Comparison of ENCODE assay signal across 8 cellular contexts in the genomic region with DNA sequence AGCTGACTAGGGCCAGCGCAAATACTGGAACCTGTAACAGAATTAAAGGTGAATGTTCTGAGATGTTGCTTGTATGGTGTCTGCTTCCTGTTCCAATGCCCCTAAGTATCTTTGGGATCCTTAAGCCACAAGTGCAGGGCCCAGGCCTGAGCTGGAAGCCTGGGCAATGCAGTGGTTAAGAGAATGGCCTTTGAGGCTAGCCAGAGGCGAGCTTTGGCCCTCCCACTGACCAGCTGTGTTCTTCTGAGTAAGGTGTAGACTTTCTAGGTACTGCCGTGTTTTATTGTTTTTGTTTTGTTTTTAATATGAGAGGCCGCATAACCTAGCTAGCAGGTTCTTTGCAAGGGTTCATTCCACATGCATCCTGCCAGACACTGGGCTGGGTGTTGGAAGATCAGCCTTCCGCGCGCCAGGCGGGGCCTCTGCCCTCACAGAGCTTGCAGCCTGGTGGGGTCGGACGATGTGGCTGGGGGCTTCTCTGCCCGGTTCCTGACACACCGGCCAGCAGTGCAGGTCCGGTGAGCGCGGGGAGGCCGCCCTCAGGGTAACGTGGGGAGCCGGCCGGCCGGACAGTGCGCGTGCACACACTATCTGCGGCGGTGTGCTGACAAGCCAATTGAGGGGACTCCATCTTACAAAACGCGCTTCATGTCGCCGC. TPM values are rescaled to one million over a fixed set of nuclear protein-coding genes. Genes with fewer than 3 reads are reported as not detected.
DNase-seq lines count a peak whose midpoint lies in the region; FAIRE-seq and TF ChIP-seq lines count a peak whose summit lies in the region.

No MANE protein-coding gene starts in this region.

- H3K27ac Mint-ChIP-seq in activated T-helper 2 cell treated with anti-CD3 and anti-CD28 coated beads, Interferon-gamma antibody, Interleukin-2, Interleukin-4, amounts not matched to agents 10 μg/mL and 5 μg/mL and 100 μg/mL, durations not matched to agents 14 hours and 24 hours and 36 hours, result peak overlapping the region; percentile 80

- dilution Hi-C loops in keratinocyte (cut with MboI; ENCODE audit: extremely low pct_ligation_motif_present, low sequenced_read_pairs), result no loop called here

- H3K36me3 ChIP-seq in keratinocyte (ENCODE audit: control insufficient read depth in 2 of 2, extremely low read depth in 1 of 2, insufficient read depth in 2 of 2, low read length in 2 of 2) (peaks cover 28 to 52% of the 10 kb centered on the region in 2 experiments), subcutaneous abdominal adipose tissue (ENCODE audit: control insufficient read depth in 5 of 5, insufficient read depth in 5 of 5, low read length in 5 of 5) (peaks cover 0 to 55% (median 44%) of the 10 kb centered on the region in 5 donors)

- intact Hi-C loops in activated T-helper 2 cell treated with anti-CD3 and anti-CD28 coated beads, Interferon-gamma antibody, Interleukin-2, Interleukin-4, amounts not matched to agents 10 μg/mL and 5 μg/mL and 100 μg/mL, durations not matched to agents 14 hours and 24 hours and 36 hours (cut with micrococcal nuclease), result no loop called here

- no peak for FAIRE-seq in keratinocyte (lab: Jason Lieb, UNC)

- H3K27ac ChIP-seq in keratinocyte (ENCODE audit: control insufficient read depth, insufficient read depth, low read length) (peak overlapping the region; percentile 22), subcutaneous abdominal adipose tissue (ENCODE audit: low read depth, low read length) (peak overlapping the region; percentile 91)

- peak overlapping the region; percentile 92 for H3K4me2 ChIP-seq in keratinocyte (ENCODE audit: control insufficient read depth, extremely low read depth, insufficient read depth, low read depth, low read length)

- H4K20me1 ChIP-seq in keratinocyte (ENCODE audit: control insufficient read depth, extremely low read depth, insufficient read depth, low read length), result no peaks in the 10 kb centered on the region

- H3K4me3 ChIP-seq in keratinocyte (ENCODE audit: control insufficient read depth in 2 of 3, extremely low read depth in 1 of 3, insufficient read depth in 2 of 3, low read depth in 1 of 3, low read length in 3 of 3), result peak overlapping the region; percentile 85 to 93 (median 88)
- peak overlapping the region in 4 of 5 donors; percentile 82 to 90 (median 84) for H3K4me3 ChIP-seq in subcutaneous abdominal adipose tissue (ENCODE audit: low read depth in 1 of 5, low read length in 5 of 5)

- H3K27me3 ChIP-seq in keratinocyte (ENCODE audit: control insufficient read depth, extremely low read depth, insufficient read depth, low read length) (no peaks in the 10 kb centered on the region), subcutaneous abdominal adipose tissue (ENCODE audit: control insufficient read depth in 5 of 5, insufficient read depth in 4 of 5, low read length in 5 of 5) (no peaks in the 10 kb centered on the region)

- H3K9me3 ChIP-seq in keratinocyte (ENCODE audit: control insufficient read depth, low read depth, low read length), result no peaks in the 10 kb centered on the region
- no peaks in the 10 kb centered on the region for H3K9me3 ChIP-seq in subcutaneous abdominal adipose tissue (ENCODE audit: control insufficient read depth in 5 of 5, low read length in 5 of 5)

- H3K4me1 ChIP-seq in keratinocyte (ENCODE audit: control insufficient read depth, extremely low read depth, insufficient read depth, low read length) (peaks cover 31% of the 10 kb centered on the region), subcutaneous abdominal adipose tissue (ENCODE audit: control insufficient read depth in 5 of 5, insufficient read depth in 5 of 5, low read length in 5 of 5) (peaks cover 13 to 75% (median 63%) of the 10 kb centered on the region in 5 donors)

- peaks cover 49% of the 10 kb centered on the region for H3K79me2 ChIP-seq in keratinocyte (ENCODE audit: control insufficient read depth, insufficient read depth, low read length)

- no peaks in the 10 kb centered on the region for H3K27me3 Mint-ChIP-seq in activated T-helper 2 cell treated with anti-CD3 and anti-CD28 coated beads, Interferon-gamma antibody, Interleukin-2, Interleukin-4, amounts not matched to agents 10 μg/mL and 5 μg/mL and 100 μg/mL, durations not matched to agents 14 hours and 24 hours and 36 hours (ENCODE audit: low read depth)

- H2AFZ ChIP-seq in keratinocyte (ENCODE audit: control insufficient read depth, low read length), result peak overlapping the region; percentile 74

- DNase-seq in NCI-H2227 (lab: John Stamatoyannopoulos, UW; ENCODE audit: unreplicated experiment) (peak; percentile 64), NCI-H2227 treated with DMSO at 0.1 percent for 48 hours (lab: John Stamatoyannopoulos, UW) (no peak), keratinocyte (ENCODE audit: low read depth, low spot score) (no peak), NCI-H2029 treated with DMSO at 0.1 percent for 48 hours (lab: John Stamatoyannopoulos, UW) (no peak), D341Med (ENCODE audit: low spot score) (no peak), NCI-H82 treated with DMSO at 0.1 percent for 48 hours (lab: John Stamatoyannopoulos, UW; ENCODE audit: unreplicated experiment) (no peak)
- DNase-seq in activated T-helper 2 cell treated with anti-CD3 and anti-CD28 coated beads, Interferon-gamma antibody, Interleukin-2, Interleukin-4, amounts not matched to agents 10 μg/mL and 5 μg/mL and 100 μg/mL, durations not matched to agents 14 hours and 24 hours and 36 hours (ENCODE audit: low spot score), result no peak

- H3K4me3 Mint-ChIP-seq in activated T-helper 2 cell treated with anti-CD3 and anti-CD28 coated beads, Interferon-gamma antibody, Interleukin-2, Interleukin-4, amounts not matched to agents 10 μg/mL and 5 μg/mL and 100 μg/mL, durations not matched to agents 14 hours and 24 hours and 36 hours (ENCODE audit: low read depth), result peak overlapping the region; percentile 86

- no peak for TF ChIP-seq CTCF in keratinocyte (optimal IDR thresholded peaks at IDR 0.05 in 1 of 3, IDR thresholded peaks at IDR 0.05 in 1 of 3, conservative IDR thresholded peaks at IDR 0.05 in 1 of 3; ENCODE audit: extremely low read depth in 1 of 3, insufficient read depth in 2 of 3, low read length in 3 of 3)

- no peaks in the 10 kb centered on the region for H3K9me1 ChIP-seq in keratinocyte (ENCODE audit: control insufficient read depth, extremely low read depth, insufficient read depth, low read length)

- H3K9me3 Mint-ChIP-seq in activated T-helper 2 cell treated with anti-CD3 and anti-CD28 coated beads, Interferon-gamma antibody, Interleukin-2, Interleukin-4, amounts not matched to agents 10 μg/mL and 5 μg/mL and 100 μg/mL, durations not matched to agents 14 hours and 24 hours and 36 hours, result no peaks in the 10 kb centered on the region

- H3K9ac ChIP-seq in keratinocyte (ENCODE audit: control insufficient read depth, extremely low read depth, insufficient read depth, low read length), result peak overlapping the region; percentile 71
- H3K9ac ChIP-seq in subcutaneous abdominal adipose tissue (ENCODE audit: low read length in 5 of 5), result peak overlapping the region; percentile 44 to 94 (median 85)

- peaks cover 69% of the 10 kb centered on the region for H3K36me3 Mint-ChIP-seq in activated T-helper 2 cell treated with anti-CD3 and anti-CD28 coated beads, Interferon-gamma antibody, Interleukin-2, Interleukin-4, amounts not matched to agents 10 μg/mL and 5 μg/mL and 100 μg/mL, durations not matched to agents 14 hours and 24 hours and 36 hours (ENCODE audit: low read depth)

- H3K4me1 Mint-ChIP-seq in activated T-helper 2 cell treated with anti-CD3 and anti-CD28 coated beads, Interferon-gamma antibody, Interleukin-2, Interleukin-4, amounts not matched to agents 10 μg/mL and 5 μg/mL and 100 μg/mL, durations not matched to agents 14 hours and 24 hours and 36 hours (ENCODE audit: low read depth), result peaks cover 35% of the 10 kb centered on the region

RNA-seq across cellular contexts. Expression of a gene that starts 0.6 kb away (rescaled TPM):
- total RNA-seq in activated T-helper 2 cell treated with anti-CD3 and anti-CD28 coated beads, Interferon-gamma antibody, Interleukin-2, Interleukin-4, amounts not matched to agents 10 μg/mL and 5 μg/mL and 100 μg/mL, durations not matched to agents 14 hours and 24 hours and 36 hours, result 54.8 and 60.0 TPM in 2 replicates
- 39.2 to 45.1 TPM (median 39.5 TPM) in 3 replicates for polyA plus RNA-seq in keratinocyte
- 28.8 TPM for polyA plus RNA-seq in keratinocyte (2011; ENCODE audit: low read depth)
- 28.3 and 30.3 TPM in 2 replicates for polyA plus RNA-seq in keratinocyte (2011; cell fraction: cytosol; rRNA removed)
- 41.1 and 44.6 TPM in 2 replicates for polyA plus RNA-seq in keratinocyte (2011; cell fraction: nucleus; rRNA removed)
- 36.7 and 38.2 TPM in 2 replicates for polyA plus RNA-seq in keratinocyte (2012; ENCODE audit: low replicate concordance)
- polyA minus RNA-seq in keratinocyte, result 34.2 to 40.4 TPM (median 35.1 TPM) in 3 replicates
- 11.9 TPM for polyA minus RNA-seq in keratinocyte (2011; cell fraction: cytosol; rRNA and poly(A)+ RNA removed)
- 8.1 and 11.6 TPM in 2 replicates for polyA minus RNA-seq in keratinocyte (2011; cell fraction: nucleus; rRNA and poly(A)+ RNA removed)

RNA-seq across cellular contexts. Expression of a gene that starts 4.4 kb away (rescaled TPM):
- total RNA-seq in activated T-helper 2 cell treated with anti-CD3 and anti-CD28 coated beads, Interferon-gamma antibody, Interleukin-2, Interleukin-4, amounts not matched to agents 10 μg/mL and 5 μg/mL and 100 μg/mL, durations not matched to agents 14 hours and 24 hours and 36 hours, result 90.6 and 91.6 TPM in 2 replicates
- polyA plus RNA-seq in keratinocyte, result 25.9 to 49.8 TPM (median 26.2 TPM) in 3 replicates
- 23.3 TPM for polyA plus RNA-seq in keratinocyte (2011; ENCODE audit: low read depth)
- polyA plus RNA-seq in keratinocyte (2011; cell fraction: cytosol; rRNA removed), result 25.9 and 41.0 TPM in 2 replicates
- polyA plus RNA-seq in keratinocyte (2011; cell fraction: nucleus; rRNA removed), result 58.5 and 74.0 TPM in 2 replicates
- 73.0 and 73.2 TPM in 2 replicates for polyA plus RNA-seq in keratinocyte (2012; ENCODE audit: low replicate concordance)
- polyA minus RNA-seq in keratinocyte, result 15.1 to 128 TPM (median 29.9 TPM) in 3 replicates
- polyA minus RNA-seq in keratinocyte (2011; cell fraction: cytosol; rRNA and poly(A)+ RNA removed), result 46.0 TPM
- polyA minus RNA-seq in keratinocyte (2011; cell fraction: nucleus; rRNA and poly(A)+ RNA removed), result 17.7 and 25.6 TPM in 2 replicates

RNA-seq across cellular contexts. Expression of a gene that starts 11.2 kb away (rescaled TPM):
- total RNA-seq in activated T-helper 2 cell treated with anti-CD3 and anti-CD28 coated beads, Interferon-gamma antibody, Interleukin-2, Interleukin-4, amounts not matched to agents 10 μg/mL and 5 μg/mL and 100 μg/mL, durations not matched to agents 14 hours and 24 hours and 36 hours, result 23.3 and 26.6 TPM in 2 replicates
- 2.4 to 7.8 TPM (median 7.7 TPM) in 3 replicates for polyA plus RNA-seq in keratinocyte
- polyA plus RNA-seq in keratinocyte (2011; ENCODE audit: low read depth), result 4.7 TPM
- 1.8 and 2.1 TPM in 2 replicates for polyA plus RNA-seq in keratinocyte (2011; cell fraction: cytosol; rRNA removed)
- 6.1 and 7.5 TPM in 2 replicates for polyA plus RNA-seq in keratinocyte (2011; cell fraction: nucleus; rRNA removed)
- 2.0 and 6.5 TPM in 2 replicates for polyA plus RNA-seq in keratinocyte (2012; ENCODE audit: low replicate concordance)
- 0.33 to 3.3 TPM (median 1.7 TPM) in 3 replicates for polyA minus RNA-seq in keratinocyte
- polyA minus RNA-seq in keratinocyte (2011; cell fraction: cytosol; rRNA and poly(A)+ RNA removed), result not detected
- 0.95 and 2.3 TPM in 2 replicates for polyA minus RNA-seq in keratinocyte (2011; cell fraction: nucleus; rRNA and poly(A)+ RNA removed)

RNA-seq across cellular contexts. Expression of a gene that starts 13.6 kb away (rescaled TPM):
- total RNA-seq in activated T-helper 2 cell treated with anti-CD3 and anti-CD28 coated beads, Interferon-gamma antibody, Interleukin-2, Interleukin-4, amounts not matched to agents 10 μg/mL and 5 μg/mL and 100 μg/mL, durations not matched to agents 14 hours and 24 hours and 36 hours, result 0.91 and 1.4 TPM in 2 replicates
- polyA plus RNA-seq in keratinocyte, result 3.6 to 14.7 TPM (median 5.3 TPM) in 3 replicates
- polyA plus RNA-seq in keratinocyte (2011; ENCODE audit: low read depth), result 1.2 TPM
- 2.9 and 8.8 TPM in 2 replicates for polyA plus RNA-seq in keratinocyte (2011; cell fraction: cytosol; rRNA removed)
- 2.6 and 4.3 TPM in 2 replicates for polyA plus RNA-seq in keratinocyte (2011; cell fraction: nucleus; rRNA removed)
- 6.6 and 8.9 TPM in 2 replicates for polyA plus RNA-seq in keratinocyte (2012; ENCODE audit: low replicate concordance)
- 1.6 to 4.4 TPM (median 4.4 TPM) in 3 replicates for polyA minus RNA-seq in keratinocyte
- 21.1 TPM for polyA minus RNA-seq in keratinocyte (2011; cell fraction: cytosol; rRNA and poly(A)+ RNA removed)
- 2.3 and 3.5 TPM in 2 replicates for polyA minus RNA-seq in keratinocyte (2011; cell fraction: nucleus; rRNA and poly(A)+ RNA removed)

RNA-seq across cellular contexts. Expression of a gene that starts 30.3 kb away (rescaled TPM):
- 17.4 and 19.9 TPM in 2 replicates for total RNA-seq in activated T-helper 2 cell treated with anti-CD3 and anti-CD28 coated beads, Interferon-gamma antibody, Interleukin-2, Interleukin-4, amounts not matched to agents 10 μg/mL and 5 μg/mL and 100 μg/mL, durations not matched to agents 14 hours and 24 hours and 36 hours
- polyA plus RNA-seq in keratinocyte, result 6.9 to 13.1 TPM (median 10.8 TPM) in 3 replicates
- 5.3 TPM for polyA plus RNA-seq in keratinocyte (2011; ENCODE audit: low read depth)
- 3.9 and 8.4 TPM in 2 replicates for polyA plus RNA-seq in keratinocyte (2011; cell fraction: cytosol; rRNA removed)
- polyA plus RNA-seq in keratinocyte (2011; cell fraction: nucleus; rRNA removed), result 18.6 and 22.6 TPM in 2 replicates
- 9.3 and 11.9 TPM in 2 replicates for polyA plus RNA-seq in keratinocyte (2012; ENCODE audit: low replicate concordance)
- polyA minus RNA-seq in keratinocyte, result 5.9 to 19.1 TPM (median 8.8 TPM) in 3 replicates
- 15.2 TPM for polyA minus RNA-seq in keratinocyte (2011; cell fraction: cytosol; rRNA and poly(A)+ RNA removed)
- 13.3 and 15.4 TPM in 2 replicates for polyA minus RNA-seq in keratinocyte (2011; cell fraction: nucleus; rRNA and poly(A)+ RNA removed)
